Comparison of ENCODE assay signal across 1 cellular context in genomic region chrX:37380920-37381319, GRCh38.
A peak's percentile ranks its signal among the peaks of the same experiment; 100 is the strongest.
TF ChIP-seq lines count a peak whose summit lies in the region.

No MANE protein-coding gene starts in this region.

TF ChIP-seq in K562, 482 proteins besides CTCF, POLR2A, EP300 and RAD21 (continued from another document and continues in another):
- TF ChIP-seq MGA (IDR thresholded peaks at IDR 0.05) (no peak), MTA1 (IDR thresholded peaks at IDR 0.05; ENCODE audit: borderline replicate concordance) (no peak), MAX (CRISPR knock-in tag; IDR thresholded peaks at IDR 0.05) (no peak), CREM (IDR thresholded peaks at IDR 0.05; ENCODE audit: low read depth) (no peak), SMARCA4 (IDR thresholded peaks at IDR 0.05) (peak; percentile 56; the same call in 1 of the 2 replicates), ZNF609 (CRISPR knock-in tag; IDR thresholded peaks at IDR 0.05; ENCODE audit: borderline replicate concordance) (no peak), SMARCE1 (IDR thresholded peaks at IDR 0.05) (peak; percentile 61; the same call in 1 of the 2 replicates), NR2C2 (CRISPR knock-in tag; IDR thresholded peaks at IDR 0.05) (no peak), NR2C2 (tag; IDR thresholded peaks at IDR 0.05) (no peak), NCOR1 (IDR thresholded peaks at IDR 0.05) (peak; percentile 18; the same call in 1 of the 2 replicates), C11orf30 (IDR thresholded peaks at IDR 0.05; ENCODE audit: low read depth) (peak; percentile 56; the same call in 1 of the 2 replicates), FIP1L1 (IDR thresholded peaks at IDR 0.05; ENCODE audit: low read depth, low read length, poor library complexity, severe bottlenecking) (no peak), TEAD4 (IDR thresholded peaks at IDR 0.05; ENCODE audit: low read length) (peak; percentile 64), TEAD4 (CRISPR knock-in tag; IDR thresholded peaks at IDR 0.05; ENCODE audit: borderline replicate concordance) (no peak), NFIC (IDR thresholded peaks at IDR 0.05) (peak; percentile 84), CEBPB (tag; IDR thresholded peaks at IDR 0.05) (no peak), SAFB (IDR thresholded peaks at IDR 0.05; ENCODE audit: borderline replicate concordance, low read depth, low read length) (no peak), ATF3 (IDR thresholded peaks at IDR 0.05) (peak; percentile 52; the same call in 1 of the 2 replicates), ATF3 (CRISPR knock-in tag; conservative IDR thresholded peaks at IDR 0.05) (no peak), DPF2 (IDR thresholded peaks at IDR 0.05) (peak; percentile 63; the same call in 1 of the 2 replicates), ZKSCAN1 (IDR thresholded peaks at IDR 0.05; ENCODE audit: low read depth, low read length) (no peak), BRF2 (IDR thresholded peaks at IDR 0.05; ENCODE audit: borderline replicate concordance, insufficient read depth, insufficient read length) (no peak), SMARCC2 (IDR thresholded peaks at IDR 0.05; ENCODE audit: low read depth) (peak; percentile 40; the same call in 1 of the 2 replicates), HDAC8 (tag; IDR thresholded peaks at IDR 0.05) (no peak), FOXP4 (CRISPR knock-in tag; IDR thresholded peaks at IDR 0.05; ENCODE audit: borderline replicate concordance) (no peak), CBFA2T3 (IDR thresholded peaks at IDR 0.05) (peak; percentile 73), ZNF224 (CRISPR knock-in tag; IDR thresholded peaks at IDR 0.05) (no peak), BCL6 (CRISPR knock-in tag; IDR thresholded peaks at IDR 0.05) (no peak), CBFA2T2 (conservative IDR thresholded peaks at IDR 0.05) (peak; percentile 52), RFX5 (IDR thresholded peaks at IDR 0.05; ENCODE audit: low read depth, low read length) (no peak), NFYB (IDR thresholded peaks at IDR 0.05; ENCODE audit: extremely low read depth, insufficient read length) (no peak), POLR3G (IDR thresholded peaks at IDR 0.05; ENCODE audit: extremely low read depth, insufficient read length, insufficient replicate concordance) (no peak), ZNF277 (CRISPR knock-in tag; IDR thresholded peaks at IDR 0.05; ENCODE audit: borderline replicate concordance) (no peak), NFATC3 (IDR thresholded peaks at IDR 0.05) (no peak)
